25 cellular contexts compared by ENCODE assay signal in genomic region chr7:92072708-92073107, GRCh38.
"Had no signal": no experiment of that assay in that cellular context is flagged by ENCODE, and none has a peak within 500 bp of the region (broad histone marks: within the 10 kb centered on the region; RNA-seq: fewer than 3 reads in every experiment).

No MANE protein-coding gene starts in this region.

- H3K4me3 ChIP-seq: colonic mucosa, esophagus squamous epithelium, gastrocnemius medialis, heart right ventricle, left lung, lower lobe of right lung, mucosa of descending colon had no signal

- H3K27me3 ChIP-seq: colonic mucosa, esophagus squamous epithelium, gastrocnemius medialis, heart right ventricle, left lung had no signal

- H3K4me1 ChIP-seq: colonic mucosa, gastrocnemius medialis, heart right ventricle, left lung, lower lobe of right lung had no signal

- FAIRE-seq: endometrium, islet of Langerhans, keratinocyte had no signal

- H3K9me3 ChIP-seq: colonic mucosa, esophagus squamous epithelium, gastrocnemius medialis, heart right ventricle, left lung, lower lobe of right lung, mucosa of descending colon had no signal

- H3K36me3 ChIP-seq: colonic mucosa had no signal

- ATAC-seq: effector memory CD8-positive, alpha-beta T cell; esophagus mucosa; gastrocnemius medialis; heart right ventricle; left cardiac atrium; left lung; left ventricle myocardium superior; lower lobe of right lung; mucosa of descending colon had no signal

- DNase-seq: colonic mucosa; cortex of kidney; effector CD8-positive, alpha-beta T cell; effector memory CD8-positive, alpha-beta T cell; endodermal cell; esophagus squamous epithelium; foreskin fibroblast; foreskin melanocyte; gastrocnemius medialis; glutamatergic neuron; head of caudate nucleus; heart right ventricle; hippocampal formation; left cardiac atrium; left lung; left ventricle myocardium superior; lower lobe of right lung; mesenchymal stem cell; mucosa of descending colon; naive B cell had no signal

- H3K27ac ChIP-seq: colonic mucosa, epithelial cell of prostate, esophagus squamous epithelium, gastrocnemius medialis, heart right ventricle, left lung, lower lobe of right lung had no signal
